24 cellular contexts compared by ENCODE assay signal in genomic region chr1:84842748-84843231, GRCh38. TPM values are rescaled to one million over a fixed set of nuclear protein-coding genes. Genes with fewer than 3 reads are reported as not detected.
DNase-seq lines count a peak whose midpoint lies in the region; ATAC-seq, FAIRE-seq and TF ChIP-seq lines count a peak whose summit lies in the region.
"Had no signal": no experiment of that assay in that cellular context is flagged by ENCODE, and none has a peak within 500 bp of the region (broad histone marks: within the 10 kb centered on the region; RNA-seq: fewer than 3 reads in every experiment).

No MANE protein-coding gene starts in this region.

- POLR2A ChIA-PET in WTC11 (lab: Charles Lee): no interaction called here

- H3K27ac ChIP-seq in esophagus muscularis mucosa (replicated peaks in 1 of 4): no peak overlapping the region
- H3K27ac ChIP-seq in body of pancreas: no peak overlapping the region
- H3K27ac ChIP-seq: BLaER1 treated with 17β-estradiol and CSF1 and Interleukin-3, amounts not matched to agents 10 nM and 100 nM; colonic mucosa; neutrophil; psoas muscle; WERI-Rb-1 had no signal

- no peak overlapping the region for H3K4me3 Mint-ChIP-seq in WTC11
- H3K4me3 Mint-ChIP-seq in mesothelial cell of epicardium: no peak overlapping the region
- H3K4me3 Mint-ChIP-seq: activated naive CD8-positive, alpha-beta T cell had no signal

- intact Hi-C loops in esophagus muscularis mucosa (cut with DNase I) (no loop called here), body of pancreas (cut with DNase I) (no loop called here)

- TF ChIP-seq POLR2A in esophagus muscularis mucosa (IDR thresholded peaks at IDR 0.05; ENCODE audit: low read depth) (no peak), body of pancreas (IDR thresholded peaks at IDR 0.05) (no peak)

- H3K9me3 ChIP-seq in esophagus muscularis mucosa (no peaks in the 10 kb centered on the region), body of pancreas (no peaks in the 10 kb centered on the region)
- H3K9me3 ChIP-seq: BLaER1 treated with 17β-estradiol and CSF1 and Interleukin-3, amounts not matched to agents 10 nM and 100 nM; colonic mucosa; neutrophil; psoas muscle had no signal

- DNase-seq in DMS79 (lab: John Stamatoyannopoulos, UW) (peak; percentile 82), WTC11 (ENCODE audit: low spot score) (no peak), esophagus muscularis mucosa (ENCODE audit: extremely low spot score) (peak; percentile 37), mesothelial cell of epicardium (ENCODE audit: low spot score in 2 of 2, unreplicated experiment in 2 of 2) (no peak), D721Med (ENCODE audit: insufficient read length, low spot score) (no peak), A172 (ENCODE audit: low spot score) (no peak), body of pancreas (no peak)
- DNase-seq: activated CD8-positive, alpha-beta memory T cell treated with anti-CD3 and anti-CD28 coated beads, Interleukin-2, amount 50 U/mL, for 48 hours; colonic mucosa; effector memory CD4-positive, alpha-beta T cell; H7; Karpas-422; mesenchymal stem cell; NCI-H187; NCI-H774; psoas muscle; WERI-Rb-1 had no signal

- H3K9me3 Mint-ChIP-seq in WTC11 (no peaks in the 10 kb centered on the region), mesothelial cell of epicardium (peaks cover 4% of the 10 kb centered on the region)
- H3K9me3 Mint-ChIP-seq: activated T-helper 2 cell treated with anti-CD3 and anti-CD28 coated beads, Interferon-gamma antibody, Interleukin-2, Interleukin-4, amounts not matched to agents 10 μg/mL and 5 μg/mL and 100 μg/mL, durations not matched to agents 14 hours and 24 hours and 36 hours had no signal

- no peak for TF ChIP-seq EP300 in esophagus muscularis mucosa (IDR thresholded peaks at IDR 0.05)

- TF ChIP-seq CTCF in WTC11 (IDR thresholded peaks at IDR 0.05): no peak
- TF ChIP-seq CTCF in esophagus muscularis mucosa (IDR thresholded peaks at IDR 0.05): no peak
- TF ChIP-seq CTCF in mesothelial cell of epicardium (IDR thresholded peaks at IDR 0.05; ENCODE audit: unreplicated experiment): no peak
- TF ChIP-seq CTCF in D721Med (IDR thresholded peaks at IDR 0.05; ENCODE audit: insufficient read depth, missing control alignments): no peak
- no peak for TF ChIP-seq CTCF in body of pancreas (IDR thresholded peaks at IDR 0.05)

- H3K36me3 ChIP-seq in esophagus muscularis mucosa: no peaks in the 10 kb centered on the region
- no peaks in the 10 kb centered on the region for H3K36me3 ChIP-seq in body of pancreas (replicated peaks in 1 of 2; ENCODE audit: insufficient read depth in 1 of 2, low read depth in 2 of 2)
- H3K36me3 ChIP-seq: BLaER1 treated with 17β-estradiol and CSF1 and Interleukin-3, amounts not matched to agents 10 nM and 100 nM; colonic mucosa; neutrophil; WERI-Rb-1 had no signal

- no peak overlapping the region; the same call in 1 of the 2 replicates for H3K27ac Mint-ChIP-seq in WTC11
- H3K27ac Mint-ChIP-seq in mesothelial cell of epicardium: peak overlapping the region; percentile 51
- H3K27ac Mint-ChIP-seq: activated naive CD8-positive, alpha-beta T cell; activated T-helper 2 cell treated with anti-CD3 and anti-CD28 coated beads, Interferon-gamma antibody, Interleukin-2, Interleukin-4, amounts not matched to agents 10 μg/mL and 5 μg/mL and 100 μg/mL, durations not matched to agents 14 hours and 24 hours and 36 hours had no signal

- no peak overlapping the region for H3K4me3 ChIP-seq in esophagus muscularis mucosa
- H3K4me3 ChIP-seq in body of pancreas: no peak overlapping the region
- H3K4me3 ChIP-seq: BLaER1 treated with 17β-estradiol and CSF1 and Interleukin-3, amounts not matched to agents 10 nM and 100 nM; colonic mucosa; psoas muscle had no signal

- no peaks in the 10 kb centered on the region for H3K27me3 Mint-ChIP-seq in WTC11 (ENCODE audit: low read depth)
- peaks cover 4% of the 10 kb centered on the region for H3K27me3 Mint-ChIP-seq in mesothelial cell of epicardium (ENCODE audit: low read depth)
- H3K27me3 Mint-ChIP-seq: activated naive CD8-positive, alpha-beta T cell had no signal

- ATAC-seq in WTC11: peak; percentile 73
- ATAC-seq in GM21786 (IDR thresholded peaks at IDR 0.05; ENCODE audit: unreplicated experiment): no peak
- ATAC-seq in body of pancreas: no peak
- ATAC-seq: psoas muscle had no signal

- H3K4me1 Mint-ChIP-seq in WTC11 (peaks cover 21% of the 10 kb centered on the region), mesothelial cell of epicardium (peaks cover 50% of the 10 kb centered on the region)

- CTCF ChIA-PET in WTC11 (lab: Charles Lee): interaction anchor here (0.6 to 2.2 kb wide), 4 partner anchors 61 to 313 kb away, joined by 3 to 12 read pairs (median 4); no protein-coding TSS in a partner anchor

- H3K27me3 ChIP-seq in esophagus muscularis mucosa: no peaks in the 10 kb centered on the region
- H3K27me3 ChIP-seq in body of pancreas: no peaks in the 10 kb centered on the region
- H3K27me3 ChIP-seq: BLaER1 treated with 17β-estradiol and CSF1 and Interleukin-3, amounts not matched to agents 10 nM and 100 nM; colonic mucosa; neutrophil had no signal

- FAIRE-seq in D721Med (lab: Jason Lieb, UNC): no peak
- FAIRE-seq: GM12892 had no signal

- WGBS in esophagus muscularis mucosa: 93% methylated on average over 3 of the region's 3 CpGs
- 68 to 77% methylated on average over 3 of the region's 3 CpGs for WGBS in body of pancreas, 2 donors

- no peaks in the 10 kb centered on the region for H3K36me3 Mint-ChIP-seq in WTC11
- H3K36me3 Mint-ChIP-seq in mesothelial cell of epicardium: no peaks in the 10 kb centered on the region

- H3K4me1 ChIP-seq in esophagus muscularis mucosa (peaks cover 0 to 9% (median 6%) of the 10 kb centered on the region in 4 donors), body of pancreas (peaks cover 27% of the 10 kb centered on the region)
- H3K4me1 ChIP-seq: psoas muscle had no signal

TF ChIP-seq in WTC11, 78 proteins besides CTCF, POLR2A, EP300 and RAD21 (continues in another document):
- TF ChIP-seq FOXJ3 (CRISPR knock-in tag; IDR thresholded peaks at IDR 0.05; ENCODE audit: borderline replicate concordance) (no peak), SMAD3 (CRISPR knock-in tag; IDR thresholded peaks at IDR 0.05; ENCODE audit: borderline replicate concordance) (no peak), ZBTB21 (CRISPR knock-in tag; IDR thresholded peaks at IDR 0.05; ENCODE audit: borderline replicate concordance) (no peak), HMGA2 (CRISPR knock-in tag; IDR thresholded peaks at IDR 0.05) (no peak), SMAD4 (CRISPR knock-in tag; IDR thresholded peaks at IDR 0.05) (no peak), ESRRA (CRISPR knock-in tag; IDR thresholded peaks at IDR 0.05; ENCODE audit: borderline replicate concordance) (no peak), JUN (CRISPR knock-in tag; IDR thresholded peaks at IDR 0.05) (no peak), SOX15 (CRISPR knock-in tag; IDR thresholded peaks at IDR 0.05) (no peak)
- TF ChIP-seq, protein P1, sequence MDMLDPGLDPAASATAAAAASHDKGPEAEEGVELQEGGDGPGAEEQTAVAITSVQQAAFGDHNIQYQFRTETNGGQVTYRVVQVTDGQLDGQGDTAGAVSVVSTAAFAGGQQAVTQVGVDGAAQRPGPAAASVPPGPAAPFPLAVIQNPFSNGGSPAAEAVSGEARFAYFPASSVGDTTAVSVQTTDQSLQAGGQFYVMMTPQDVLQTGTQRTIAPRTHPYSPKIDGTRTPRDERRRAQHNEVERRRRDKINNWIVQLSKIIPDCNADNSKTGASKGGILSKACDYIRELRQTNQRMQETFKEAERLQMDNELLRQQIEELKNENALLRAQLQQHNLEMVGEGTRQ (CRISPR knock-in tag; IDR thresholded peaks at IDR 0.05): no peak
- TF ChIP-seq, protein P2, sequence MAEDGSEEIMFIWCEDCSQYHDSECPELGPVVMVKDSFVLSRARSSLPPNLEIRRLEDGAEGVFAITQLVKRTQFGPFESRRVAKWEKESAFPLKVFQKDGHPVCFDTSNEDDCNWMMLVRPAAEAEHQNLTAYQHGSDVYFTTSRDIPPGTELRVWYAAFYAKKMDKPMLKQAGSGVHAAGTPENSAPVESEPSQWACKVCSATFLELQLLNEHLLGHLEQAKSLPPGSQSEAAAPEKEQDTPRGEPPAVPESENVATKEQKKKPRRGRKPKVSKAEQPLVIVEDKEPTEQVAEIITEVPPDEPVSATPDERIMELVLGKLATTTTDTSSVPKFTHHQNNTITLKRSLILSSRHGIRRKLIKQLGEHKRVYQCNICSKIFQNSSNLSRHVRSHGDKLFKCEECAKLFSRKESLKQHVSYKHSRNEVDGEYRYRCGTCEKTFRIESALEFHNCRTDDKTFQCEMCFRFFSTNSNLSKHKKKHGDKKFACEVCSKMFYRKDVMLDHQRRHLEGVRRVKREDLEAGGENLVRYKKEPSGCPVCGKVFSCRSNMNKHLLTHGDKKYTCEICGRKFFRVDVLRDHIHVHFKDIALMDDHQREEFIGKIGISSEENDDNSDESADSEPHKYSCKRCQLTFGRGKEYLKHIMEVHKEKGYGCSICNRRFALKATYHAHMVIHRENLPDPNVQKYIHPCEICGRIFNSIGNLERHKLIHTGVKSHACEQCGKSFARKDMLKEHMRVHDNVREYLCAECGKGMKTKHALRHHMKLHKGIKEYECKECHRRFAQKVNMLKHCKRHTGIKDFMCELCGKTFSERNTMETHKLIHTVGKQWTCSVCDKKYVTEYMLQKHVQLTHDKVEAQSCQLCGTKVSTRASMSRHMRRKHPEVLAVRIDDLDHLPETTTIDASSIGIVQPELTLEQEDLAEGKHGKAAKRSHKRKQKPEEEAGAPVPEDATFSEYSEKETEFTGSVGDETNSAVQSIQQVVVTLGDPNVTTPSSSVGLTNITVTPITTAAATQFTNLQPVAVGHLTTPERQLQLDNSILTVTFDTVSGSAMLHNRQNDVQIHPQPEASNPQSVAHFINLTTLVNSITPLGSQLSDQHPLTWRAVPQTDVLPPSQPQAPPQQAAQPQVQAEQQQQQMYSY (CRISPR knock-in tag; IDR thresholded peaks at IDR 0.05): no peak

RNA-seq across cellular contexts. Expression of gene LPAR3, which starts 50.2 kb away (rescaled TPM):
- total RNA-seq in WTC11 (2021) (26.8 to 33.3 TPM (median 27.6 TPM) in 3 replicates), esophagus muscularis mucosa (under 1 TPM in 2 of 4 donors, not detected in 2; 0.19 to 0.33 TPM), mesothelial cell of epicardium (0.67 to 1.00 TPM (median 0.99 TPM) in 3 replicates), body of pancreas (10 to 100 TPM; 17.1 to 19.7 TPM)
- total RNA-seq in A172 (2014; rRNA removed; shearing (Covaris generic)): not detected in 2 replicates
- total RNA-seq: activated T-helper 2 cell treated with anti-CD3 and anti-CD28 coated beads, Interferon-gamma antibody, Interleukin-2, Interleukin-4, amounts not matched to agents 10 μg/mL and 5 μg/mL and 100 μg/mL, durations not matched to agents 14 hours and 24 hours and 36 hours; myocyte had no signal

Comparison
In these comparisons a context has a peak if more than half of its experiments do, and no peak if none do; other contexts are left out.
1. DNase-seq: peak in DMS79 (single experiment) and esophagus muscularis mucosa (single experiment); none in WTC11 (single experiment), mesothelial cell of epicardium (0 of 2), D721Med (single experiment), A172 (single experiment) and body of pancreas (0 of 4).